ENCODE assay signal across 28 cellular contexts in genomic region chr16:22989598-22989997, GRCh38.
"Had no signal": no experiment of that assay in that cellular context is flagged by ENCODE, and none has a peak within 500 bp of the region (broad histone marks: within the 10 kb centered on the region; RNA-seq: fewer than 3 reads in every experiment).

No MANE protein-coding gene starts in this region.

- H3K4me1 ChIP-seq: colonic mucosa, esophagus muscularis mucosa, esophagus squamous epithelium, foreskin keratinocyte, gastrocnemius medialis, gastroesophageal sphincter, heart left ventricle, heart right ventricle had no signal

- H3K9me3 ChIP-seq: colonic mucosa, gastrocnemius medialis had no signal

- DNase-seq: colonic mucosa; cortex of kidney; dermis blood vessel endothelial cell; dorsolateral prefrontal cortex; effector CD4-positive, alpha-beta T cell; effector CD8-positive, alpha-beta T cell; effector memory CD4-positive, alpha-beta T cell; effector memory CD8-positive, alpha-beta T cell; endodermal cell; erythroblast; esophagus squamous epithelium; foreskin fibroblast; foreskin keratinocyte; foreskin melanocyte; gastrocnemius medialis; glutamatergic neuron; head of caudate nucleus; heart left ventricle; heart right ventricle had no signal

- H3K4me3 ChIP-seq: colonic mucosa, coronary artery, dorsolateral prefrontal cortex, esophagus muscularis mucosa, esophagus squamous epithelium, gastrocnemius medialis, gastroesophageal sphincter, heart left ventricle, heart right ventricle had no signal

- H3K27me3 ChIP-seq: colonic mucosa, dorsolateral prefrontal cortex, gastrocnemius medialis had no signal

- ATAC-seq: effector memory CD8-positive, alpha-beta T cell; esophagus mucosa; foreskin keratinocyte; gastrocnemius medialis; gastroesophageal sphincter; heart left ventricle; heart right ventricle had no signal

- H3K36me3 ChIP-seq: colonic mucosa, esophagus muscularis mucosa, esophagus squamous epithelium, gastrocnemius medialis, gastroesophageal sphincter, heart left ventricle, heart right ventricle had no signal

- FAIRE-seq: colon, endometrium, endothelial cell of umbilical vein, frontal cortex had no signal

- H3K27ac ChIP-seq: colonic mucosa, coronary artery, dorsolateral prefrontal cortex, epithelial cell of prostate, esophagus muscularis mucosa, esophagus squamous epithelium, foreskin keratinocyte, gastrocnemius medialis, gastroesophageal sphincter, heart left ventricle, heart right ventricle had no signal
